In the genomic region with DNA sequence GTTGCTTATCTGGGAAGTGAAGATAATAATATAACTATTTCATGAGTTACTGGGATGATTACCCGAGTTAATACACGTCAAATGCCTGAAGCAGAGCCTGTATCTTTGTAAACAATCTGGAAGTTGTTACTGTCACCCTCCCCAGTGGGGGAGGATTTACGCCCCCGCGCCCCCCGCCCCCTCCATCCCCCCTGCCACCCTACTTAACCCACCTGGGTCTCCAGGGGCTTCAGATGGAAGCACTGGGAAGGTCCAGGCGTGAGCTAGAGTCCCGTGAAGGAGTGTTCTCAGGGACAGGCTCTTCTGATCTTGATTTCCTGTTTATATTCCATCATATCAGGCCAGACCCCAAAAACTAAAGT, we compare ENCODE assay signal across 9 cellular contexts. TPM values are rescaled to one million over a fixed set of nuclear protein-coding genes. Genes with fewer than 3 reads are reported as not detected.
DNase-seq lines count a peak whose midpoint lies in the region; ATAC-seq and TF ChIP-seq lines count a peak whose summit lies in the region.
"Had no signal": no experiment of that assay in that cellular context is flagged by ENCODE, and none has a peak within 500 bp of the region (broad histone marks: within the 10 kb centered on the region; RNA-seq: fewer than 3 reads in every experiment).

No MANE protein-coding gene starts in this region.

- H3K36me3 Mint-ChIP-seq in activated T-cell treated with anti-CD3 and anti-CD28 coated beads, Interleukin-2, amount 50 U/mL, for 4 hours (ENCODE audit: insufficient read depth), result peaks cover 11% of the 10 kb centered on the region
- H3K36me3 Mint-ChIP-seq in activated naive CD8-positive, alpha-beta T cell treated with anti-CD3 and anti-CD28 coated beads, Interleukin-2, amount 10 ng/mL, durations not matched to agents 7 days and 5 days, result peaks cover 13% of the 10 kb centered on the region

- CTCF ChIA-PET in GM10248 (lab: Yijun Ruan, JAX), result interaction anchor here (0.9 to 18.7 kb wide), 3 partner anchors 11 to 130 kb away, joined by 3 to 529 read pairs (median 83); no protein-coding TSS in a partner anchor

- H3K4me1 Mint-ChIP-seq in activated T-cell treated with anti-CD3 and anti-CD28 coated beads, Interleukin-2, amount 50 U/mL, for 4 hours (ENCODE audit: low read depth), result peaks cover 22% of the 10 kb centered on the region
- H3K4me1 Mint-ChIP-seq in activated naive CD8-positive, alpha-beta T cell treated with anti-CD3 and anti-CD28 coated beads, Interleukin-2, amount 10 ng/mL, durations not matched to agents 7 days and 5 days, result peaks cover 37% of the 10 kb centered on the region

- no peak overlapping the region for H3K27ac ChIP-seq in thymus (ENCODE audit: low read depth)

- ATAC-seq in activated T-cell treated with anti-CD3 and anti-CD28 coated beads, Interleukin-2, amount 50 U/mL, for 4 hours, result no peak
- no peak for ATAC-seq in activated naive CD8-positive, alpha-beta T cell treated with anti-CD3 and anti-CD28 coated beads, Interleukin-2, amount 10 ng/mL, durations not matched to agents 7 days and 5 days (ENCODE audit: low read depth)
- ATAC-seq in HG03159 (IDR thresholded peaks at IDR 0.05; ENCODE audit: unreplicated experiment), result no peak

- DNase-seq in activated T-cell treated with anti-CD3 and anti-CD28 coated beads, Interleukin-2, amount 50 U/mL, for 4 hours, result no peak
- no peak for DNase-seq in activated T-cell treated with anti-CD3 and anti-CD28 coated beads, Interleukin-2, amount 50 U/mL, for 48 hours
- no peak for DNase-seq in activated naive CD8-positive, alpha-beta T cell treated with anti-CD3 and anti-CD28 coated beads, Interleukin-2, amount 10 ng/mL, durations not matched to agents 7 days and 5 days
- DNase-seq in left kidney (ENCODE audit: low read depth, low spot score), result peak; percentile 32
- DNase-seq in NCI-H146 treated with DMSO at 0.1 percent for 48 hours (lab: John Stamatoyannopoulos, UW; ENCODE audit: unreplicated experiment), result no peak
- DNase-seq in GM10248 (ENCODE audit: extremely low spot score), result no peak

- no peaks in the 10 kb centered on the region for H3K27me3 ChIP-seq in thymus (ENCODE audit: control insufficient read depth, insufficient read depth)

- TF ChIP-seq CTCF in GM10248 (IDR thresholded peaks at IDR 0.05; ENCODE audit: control extremely low read depth, extremely low read depth, low read depth, missing control alignments), result no peak

- no peaks in the 10 kb centered on the region for H3K9me3 Mint-ChIP-seq in activated T-cell treated with anti-CD3 and anti-CD28 coated beads, Interleukin-2, amount 50 U/mL, for 4 hours
- peaks cover 2% of the 10 kb centered on the region for H3K9me3 Mint-ChIP-seq in activated naive CD8-positive, alpha-beta T cell treated with anti-CD3 and anti-CD28 coated beads, Interleukin-2, amount 10 ng/mL, durations not matched to agents 7 days and 5 days

- H3K9me3 ChIP-seq in thymus (ENCODE audit: control insufficient read depth), result no peaks in the 10 kb centered on the region

- H3K4me3 Mint-ChIP-seq in activated T-cell treated with anti-CD3 and anti-CD28 coated beads, Interleukin-2, amount 50 U/mL, for 4 hours, result peak overlapping the region; percentile 89
- peak overlapping the region; percentile 86 for H3K4me3 Mint-ChIP-seq in activated naive CD8-positive, alpha-beta T cell treated with anti-CD3 and anti-CD28 coated beads, Interleukin-2, amount 10 ng/mL, durations not matched to agents 7 days and 5 days

- H3K36me3 ChIP-seq in thymus (ENCODE audit: control insufficient read depth, insufficient read depth), result no peaks in the 10 kb centered on the region

- POLR2A ChIA-PET in activated naive CD8-positive, alpha-beta T cell treated with anti-CD3 and anti-CD28 coated beads, Interleukin-2, amount 10 ng/mL, durations not matched to agents 7 days and 5 days (lab: Charles Lee), result interaction anchor here (0.7 to 2.5 kb wide), 4 partner anchors 12 to 131 kb away, joined by 3 to 12 read pairs (median 4); no protein-coding TSS in a partner anchor
- POLR2A ChIA-PET in GM10248 (lab: Yijun Ruan, JAX), result interaction anchor here (0.7 to 1.0 kb wide), 3 partner anchors 12 to 153 kb away, joined by 3 to 4 read pairs (median 3); no protein-coding TSS in a partner anchor

- WGBS in thymus, result 36% methylated on average over 8 of the region's 8 CpGs

- H3K27me3 Mint-ChIP-seq in activated T-cell treated with anti-CD3 and anti-CD28 coated beads, Interleukin-2, amount 50 U/mL, for 4 hours (ENCODE audit: low read depth), result no peaks in the 10 kb centered on the region
- no peaks in the 10 kb centered on the region for H3K27me3 Mint-ChIP-seq in activated naive CD8-positive, alpha-beta T cell treated with anti-CD3 and anti-CD28 coated beads, Interleukin-2, amount 10 ng/mL, durations not matched to agents 7 days and 5 days

- peak overlapping the region; percentile 79 for H3K4me3 ChIP-seq in thymus (ENCODE audit: low read length)

- H3K27ac Mint-ChIP-seq in activated naive CD8-positive, alpha-beta T cell treated with anti-CD3 and anti-CD28 coated beads, Interleukin-2, amount 10 ng/mL, durations not matched to agents 7 days and 5 days, result peak overlapping the region; percentile 78

- H3K4me1 ChIP-seq in thymus (ENCODE audit: control insufficient read depth, insufficient read depth, low read length), result peaks cover 6% of the 10 kb centered on the region

RNA-seq across cellular contexts. Expression of gene PPA1, which starts 0.7 kb away (rescaled TPM):
- 100 to 1,000 TPM; 362 to 495 (median 375) TPM for total RNA-seq in activated T-cell treated with anti-CD3 and anti-CD28 coated beads, Interleukin-2, amount 50 U/mL, for 4 hours
- total RNA-seq in activated naive CD8-positive, alpha-beta T cell treated with anti-CD3 and anti-CD28 coated beads, Interleukin-2, amount 10 ng/mL, durations not matched to agents 7 days and 5 days, result 100 to 1,000 TPM; 107 to 110 TPM
- 150 TPM for polyA plus RNA-seq in thymus

RNA-seq across cellular contexts. Expression of gene NPFFR1, which starts 49.9 kb away (rescaled TPM):
- not detected for total RNA-seq in activated T-cell treated with anti-CD3 and anti-CD28 coated beads, Interleukin-2, amount 50 U/mL, for 4 hours
- under 1 TPM in 1 of 2 experiments, not detected in 1; 0.03 TPM for total RNA-seq in activated naive CD8-positive, alpha-beta T cell treated with anti-CD3 and anti-CD28 coated beads, Interleukin-2, amount 10 ng/mL, durations not matched to agents 7 days and 5 days
- polyA plus RNA-seq in thymus, result 0.21 TPM
- total RNA-seq: left lobe of liver had no signal
